24 cellular contexts compared by ENCODE assay signal in genomic region chr17:53387745-53388144, GRCh38.
DNase-seq lines count a peak whose midpoint lies in the region; ATAC-seq, FAIRE-seq and TF ChIP-seq lines count a peak whose summit lies in the region.
"Had no signal": no experiment of that assay in that cellular context is flagged by ENCODE, and none has a peak within 500 bp of the region (broad histone marks: within the 10 kb centered on the region; RNA-seq: fewer than 3 reads in every experiment).

No MANE protein-coding gene starts in this region.

- no peaks in the 10 kb centered on the region for H4K20me1 ChIP-seq in osteoblast (ENCODE audit: insufficient read depth, low read length)
- H4K20me1 ChIP-seq: BLaER1 had no signal

- H3K9me3 ChIP-seq in RWPE2 (ENCODE audit: severe bottlenecking) = peaks cover 6% of the 10 kb centered on the region
- no peaks in the 10 kb centered on the region for H3K9me3 ChIP-seq in osteoblast (ENCODE audit: low read depth, low read length)
- H3K9me3 ChIP-seq: BE2C, BLaER1, Caco-2 had no signal

- no peaks in the 10 kb centered on the region for H3K4me1 Mint-ChIP-seq in stimulated activated memory B cell treated with anti-CD40 and anti-IgM and Interleukin-4, amounts not matched to agents 10 μg/mL and 1 μg/mL and 100 μg/mL, for 72 hours

- DNase-seq in ELR (ENCODE audit: low read depth) = peak; percentile 8
- no peak for DNase-seq in HTR-8/SVneo (ENCODE audit: insufficient read length, low spot score)
- DNase-seq in RWPE2 (ENCODE audit: low spot score) = no peak
- peak; percentile 3 for DNase-seq in osteoblast (ENCODE audit: insufficient read length, low spot score, missing footprints)
- DNase-seq in left colon = no peak
- no peak for DNase-seq in posterior cingulate gyrus
- DNase-seq: 8988T; ACHN; BE2C; C1 segment of cervical spinal cord; Caco-2; Calu3; CD4-positive, alpha-beta T cell; CD8-positive, alpha-beta T cell; DMS79 treated with DMSO at 0.1 percent for 48 hours; GDM1 had no signal

- no peak overlapping the region for H3K4me3 Mint-ChIP-seq in stimulated activated memory B cell treated with anti-CD40 and anti-IgM and Interleukin-4, amounts not matched to agents 10 μg/mL and 1 μg/mL and 100 μg/mL, for 72 hours
- H3K4me3 Mint-ChIP-seq: CD4-positive, alpha-beta T cell; CD8-positive, alpha-beta T cell had no signal

- H3K9me3 Mint-ChIP-seq in stimulated activated memory B cell treated with anti-CD40 and anti-IgM and Interleukin-4, amounts not matched to agents 10 μg/mL and 1 μg/mL and 100 μg/mL, for 72 hours = peaks cover 3% of the 10 kb centered on the region

- H3K4me2 ChIP-seq in osteoblast (ENCODE audit: insufficient read depth, low read length) = no peak overlapping the region
- H3K4me2 ChIP-seq: BLaER1 had no signal

- H3K36me3 ChIP-seq in RWPE2 (ENCODE audit: low read depth) (no peaks in the 10 kb centered on the region), osteoblast (ENCODE audit: insufficient read depth, low read length) (no peaks in the 10 kb centered on the region)
- H3K36me3 ChIP-seq: BE2C, BLaER1 had no signal

- H3K27ac ChIP-seq in RWPE2 (ENCODE audit: poor library complexity, severe bottlenecking) (no peak overlapping the region), osteoblast (ENCODE audit: low read depth, low read length) (no peak overlapping the region)
- H3K27ac ChIP-seq: BLaER1 had no signal

- no peaks in the 10 kb centered on the region for H3K36me3 Mint-ChIP-seq in stimulated activated memory B cell treated with anti-CD40 and anti-IgM and Interleukin-4, amounts not matched to agents 10 μg/mL and 1 μg/mL and 100 μg/mL, for 72 hours
- H3K36me3 Mint-ChIP-seq: CD8-positive, alpha-beta T cell had no signal

- FAIRE-seq in HTR-8/SVneo (lab: Jason Lieb, UNC) = peak; percentile 31
- FAIRE-seq: A204.1, D721Med, GM12878, GM12892, GM18507, GM19239 had no signal

- H3K4me1 ChIP-seq in RWPE2 (ENCODE audit: insufficient read depth, poor library complexity, severe bottlenecking) (no peaks in the 10 kb centered on the region), osteoblast (ENCODE audit: insufficient read depth, low read length) (no peaks in the 10 kb centered on the region)
- H3K4me1 ChIP-seq: BLaER1, Caco-2 had no signal

- ATAC-seq in RWPE2 (ENCODE audit: low read depth) (peak; percentile 31; the same call in 1 of the 3 replicates), left colon (no peak)
- no peak for ATAC-seq in stimulated activated memory B cell treated with anti-CD40 and anti-IgM and Interleukin-4, amounts not matched to agents 10 μg/mL and 1 μg/mL and 100 μg/mL, for 72 hours
- ATAC-seq: CD8-positive, alpha-beta T cell; GM12878 had no signal

- no peaks in the 10 kb centered on the region for H3K79me2 ChIP-seq in osteoblast (ENCODE audit: insufficient read depth, low read length)

- no peak overlapping the region for H3K27ac Mint-ChIP-seq in stimulated activated memory B cell treated with anti-CD40 and anti-IgM and Interleukin-4, amounts not matched to agents 10 μg/mL and 1 μg/mL and 100 μg/mL, for 72 hours
- H3K27ac Mint-ChIP-seq: CD4-positive, alpha-beta T cell; CD8-positive, alpha-beta T cell had no signal

- TF ChIP-seq CTCF in RWPE2 (IDR thresholded peaks at IDR 0.05; ENCODE audit: poor library complexity, severe bottlenecking) (no peak), osteoblast (IDR thresholded peaks at IDR 0.05; ENCODE audit: extremely low read depth, low read depth, low read length) (no peak)

- H3K4me3 ChIP-seq in RWPE2 (ENCODE audit: severe bottlenecking) (no peak overlapping the region), osteoblast (ENCODE audit: insufficient read depth, low read length) (no peak overlapping the region)
- H3K4me3 ChIP-seq: BLaER1, GM12878 had no signal

- intact Hi-C loops in left colon (cut with DNase I, micrococcal nuclease) (no loop called here), posterior cingulate gyrus (cut with DNase I) (no loop called here)

- no peak overlapping the region for H2AFZ ChIP-seq in osteoblast (ENCODE audit: low read length)

- peaks cover 18% of the 10 kb centered on the region for H3K27me3 ChIP-seq in RWPE2 (ENCODE audit: insufficient read depth, poor library complexity, severe bottlenecking)
- H3K27me3 ChIP-seq in osteoblast (ENCODE audit: insufficient read depth, low read length) = no peaks in the 10 kb centered on the region
- H3K27me3 ChIP-seq: BE2C, BLaER1 had no signal

- no peaks in the 10 kb centered on the region for H3K27me3 Mint-ChIP-seq in stimulated activated memory B cell treated with anti-CD40 and anti-IgM and Interleukin-4, amounts not matched to agents 10 μg/mL and 1 μg/mL and 100 μg/mL, for 72 hours
- H3K27me3 Mint-ChIP-seq: CD4-positive, alpha-beta T cell had no signal

Comparison
In these comparisons a context has a peak if more than half of its experiments do, and no peak if none do; other contexts are left out.
1. DNase-seq: peak in ELR (single experiment) and osteoblast (single experiment); none in HTR-8/SVneo (single experiment), RWPE2 (single experiment), left colon (0 of 2) and posterior cingulate gyrus (0 of 10).